26 cellular contexts compared by ENCODE assay signal in genomic region chr17:48150602-48151001, GRCh38.
"Had no signal": no experiment of that assay in that cellular context is flagged by ENCODE, and none has a peak within 500 bp of the region (broad histone marks: within the 10 kb centered on the region; RNA-seq: fewer than 3 reads in every experiment).

No MANE protein-coding gene starts in this region.

- H3K9me3 ChIP-seq: left ventricle myocardium inferior, psoas muscle, right atrium auricular region, stomach, thyroid gland, upper lobe of right lung had no signal

- H3K4me1 Mint-ChIP-seq: activated naive CD4-positive, alpha-beta T cell treated with anti-CD3 and anti-CD28 coated beads, Interleukin-2, amount 10 ng/mL, durations not matched to agents 7 days and 5 days; naive B cell had no signal

- H2AFZ ChIP-seq: parathyroid adenoma had no signal

- H3K4me3 Mint-ChIP-seq: activated naive CD4-positive, alpha-beta T cell treated with anti-CD3 and anti-CD28 coated beads, Interleukin-2, amount 10 ng/mL, durations not matched to agents 7 days and 5 days; activated naive CD8-positive, alpha-beta T cell treated with anti-CD3 and anti-CD28 coated beads, Interleukin-2, amount 10 ng/mL, durations not matched to agents 7 days and 5 days; activated T-helper 1 cell treated with anti-CD3 and anti-CD28 coated beads, Interleukin-12 subunit alpha, Interleukin-12 subunit beta, Interleukin-2, Interleukin-4 antibody, amounts not matched to agents 30 ng/mL and 10 ng/mL and 1 ng/mL, durations not matched to agents 14 hours and 24 hours and 36 hours; naive B cell; neural crest cell; stimulated activated naive B cell treated with anti-CD40 and anti-IgM and Interleukin-4, amounts not matched to agents 10 μg/mL and 1 μg/mL and 100 μg/mL, for 72 hours had no signal

- H3K36me3 ChIP-seq: brain microvascular endothelial cell, left ventricle myocardium inferior, right atrium auricular region, stomach, thyroid gland, upper lobe of right lung had no signal

- H3K79me2 ChIP-seq: parathyroid adenoma had no signal

- DNase-seq: activated CD4-positive, alpha-beta T cell treated with anti-CD3 and anti-CD28 coated beads for 4 hours; activated CD4-positive, alpha-beta T cell treated with anti-CD3 and anti-CD28 coated beads, Interleukin-2, amount 50 U/mL, for 4 hours; activated effector memory CD4-positive, alpha-beta T cell treated with anti-CD3 and anti-CD28 coated beads, Interleukin-2, amount 50 U/mL, for 16 hours; activated naive CD4-positive, alpha-beta T cell treated with anti-CD3 and anti-CD28 coated beads, Interleukin-2, amount 10 ng/mL, durations not matched to agents 7 days and 5 days; activated naive CD8-positive, alpha-beta T cell treated with anti-CD3 and anti-CD28 coated beads, Interleukin-2, amount 10 ng/mL, durations not matched to agents 7 days and 5 days; activated T-cell treated with anti-CD3 and anti-CD28 coated beads for 4 hours; amniotic stem cell; brain microvascular endothelial cell; dorsolateral prefrontal cortex; effector memory CD4-positive, alpha-beta T cell; left ventricle myocardium inferior; naive B cell; occipital lobe; psoas muscle; stimulated activated CD4-positive, alpha-beta T cell treated with anti-CD3 and anti-CD28 coated beads, Interleukin-15, amount 100 ng/mL, for 24 hours; stimulated activated CD4-positive, alpha-beta T cell treated with anti-CD3 and anti-CD28 coated beads, Interleukin-2, amount 100 ng/mL, for 24 hours; stimulated activated naive B cell treated with anti-CD40 and anti-IgM and Interleukin-4, amounts not matched to agents 10 μg/mL and 1 μg/mL and 100 μg/mL, for 72 hours; stomach; thyroid gland; upper lobe of right lung had no signal

- H3K27ac Mint-ChIP-seq: activated naive CD4-positive, alpha-beta T cell treated with anti-CD3 and anti-CD28 coated beads, Interleukin-2, amount 10 ng/mL, durations not matched to agents 7 days and 5 days; activated naive CD8-positive, alpha-beta T cell treated with anti-CD3 and anti-CD28 coated beads, Interleukin-2, amount 10 ng/mL, durations not matched to agents 7 days and 5 days; activated T-helper 1 cell treated with anti-CD3 and anti-CD28 coated beads, Interleukin-12 subunit alpha, Interleukin-12 subunit beta, Interleukin-2, Interleukin-4 antibody, amounts not matched to agents 30 ng/mL and 10 ng/mL and 1 ng/mL, durations not matched to agents 14 hours and 24 hours and 36 hours; naive B cell; stimulated activated naive B cell treated with anti-CD40 and anti-IgM and Interleukin-4, amounts not matched to agents 10 μg/mL and 1 μg/mL and 100 μg/mL, for 72 hours had no signal

- ATAC-seq: psoas muscle; stimulated activated naive B cell treated with anti-CD40 and anti-IgM and Interleukin-4, amounts not matched to agents 10 μg/mL and 1 μg/mL and 100 μg/mL, for 72 hours; upper lobe of right lung had no signal

- H3K9ac ChIP-seq: parathyroid adenoma had no signal

- H3K27ac ChIP-seq: brain microvascular endothelial cell, coronary artery, dorsolateral prefrontal cortex, left ventricle myocardium inferior, parathyroid adenoma, psoas muscle, right atrium auricular region, stomach, thyroid gland, upper lobe of right lung had no signal

- H3K4me3 ChIP-seq: coronary artery, dorsolateral prefrontal cortex, left ventricle myocardium inferior, lung, psoas muscle, right atrium auricular region, stomach, thyroid gland, upper lobe of right lung had no signal

- H3K27me3 ChIP-seq: thyroid gland had no signal

- H3K27me3 Mint-ChIP-seq: activated naive CD4-positive, alpha-beta T cell treated with anti-CD3 and anti-CD28 coated beads, Interleukin-2, amount 10 ng/mL, durations not matched to agents 7 days and 5 days; activated naive CD8-positive, alpha-beta T cell treated with anti-CD3 and anti-CD28 coated beads, Interleukin-2, amount 10 ng/mL, durations not matched to agents 7 days and 5 days; naive B cell; stimulated activated naive B cell treated with anti-CD40 and anti-IgM and Interleukin-4, amounts not matched to agents 10 μg/mL and 1 μg/mL and 100 μg/mL, for 72 hours had no signal

- H3K9me3 Mint-ChIP-seq: activated naive CD4-positive, alpha-beta T cell treated with anti-CD3 and anti-CD28 coated beads, Interleukin-2, amount 10 ng/mL, durations not matched to agents 7 days and 5 days; activated naive CD8-positive, alpha-beta T cell treated with anti-CD3 and anti-CD28 coated beads, Interleukin-2, amount 10 ng/mL, durations not matched to agents 7 days and 5 days; activated T-helper 1 cell treated with anti-CD3 and anti-CD28 coated beads, Interleukin-12 subunit alpha, Interleukin-12 subunit beta, Interleukin-2, Interleukin-4 antibody, amounts not matched to agents 30 ng/mL and 10 ng/mL and 1 ng/mL, durations not matched to agents 14 hours and 24 hours and 36 hours; naive B cell; neural crest cell; stimulated activated naive B cell treated with anti-CD40 and anti-IgM and Interleukin-4, amounts not matched to agents 10 μg/mL and 1 μg/mL and 100 μg/mL, for 72 hours had no signal
